Comparison of ENCODE assay signal across 26 cellular contexts in genomic region chr20:13249118-13249859, GRCh38. TPM values are rescaled to one million over a fixed set of nuclear protein-coding genes. Genes with fewer than 3 reads are reported as not detected.
DNase-seq lines count a peak whose midpoint lies in the region; ATAC-seq and TF ChIP-seq lines count a peak whose summit lies in the region.
"Had no signal": no experiment of that assay in that cellular context is flagged by ENCODE, and none has a peak within 500 bp of the region (broad histone marks: within the 10 kb centered on the region; RNA-seq: fewer than 3 reads in every experiment).

No MANE protein-coding gene starts in this region.

- DNase-seq in CD4-positive, alpha-beta memory T cell, result no peak
- DNase-seq in activated naive CD8-positive, alpha-beta T cell treated with anti-CD3 and anti-CD28 coated beads for 36 hours, result no peak
- DNase-seq in naive thymus-derived CD4-positive, alpha-beta T cell, result no peak
- DNase-seq in Kasumi-1 (lab: John Stamatoyannopoulos, UW) (no peak), A673 (ENCODE audit: low spot score) (no peak), HuH-7.5 (ENCODE audit: low spot score) (no peak), smooth muscle cell (lab: John Stamatoyannopoulos, UW; ENCODE audit: unreplicated experiment) (no peak)
- DNase-seq: activated CD4-positive, alpha-beta T cell treated with anti-CD3 and anti-CD28 coated beads, Interleukin-2, amount 50 U/mL, for 4 hours; activated CD8-positive, alpha-beta memory T cell treated with anti-CD3 and anti-CD28 coated beads, Interleukin-2, amount 50 U/mL, for 4 hours; amniotic stem cell; brain microvascular endothelial cell; glutamatergic neuron; NCI-H146; NCI-H2107; NCI-H82; SK-N-SH; stimulated activated CD4-positive, alpha-beta T cell treated with anti-CD3 and anti-CD28 coated beads, Interleukin-12 subunit alpha, Interleukin-12 subunit beta, amount 100 ng/mL, for 4 hours; stimulated activated CD4-positive, alpha-beta T cell treated with anti-CD3 and anti-CD28 coated beads, Interleukin-4, amount 100 ng/mL, for 1 hour had no signal

- H3K27me3 ChIP-seq in BLaER1 treated with 17β-estradiol and CSF1 and Interleukin-3, amounts not matched to agents 10 nM and 100 nM, result no peaks in the 10 kb centered on the region
- H3K27me3 ChIP-seq in CD4-positive, alpha-beta memory T cell (ENCODE audit: insufficient read depth, low read length), result no peaks in the 10 kb centered on the region
- H3K27me3 ChIP-seq in naive thymus-derived CD4-positive, alpha-beta T cell (ENCODE audit: control insufficient read depth in 2 of 2, insufficient read depth in 2 of 2, low read length in 2 of 2), result no peaks in the 10 kb centered on the region
- H3K27me3 ChIP-seq in A673 (replicated peaks; ENCODE audit: insufficient read depth, low read depth, low read length, poor library complexity) (no peaks in the 10 kb centered on the region), smooth muscle cell (ENCODE audit: low read depth) (no peaks in the 10 kb centered on the region)
- H3K27me3 ChIP-seq: brain microvascular endothelial cell, pancreas, suprapubic skin, vagina had no signal

- H4K20me1 ChIP-seq in BLaER1 treated with 17β-estradiol and CSF1 and Interleukin-3, amounts not matched to agents 10 nM and 100 nM, result no peaks in the 10 kb centered on the region
- no peaks in the 10 kb centered on the region for H4K20me1 ChIP-seq in smooth muscle cell (ENCODE audit: low read depth)

- intact Hi-C loops in CD4-positive, alpha-beta memory T cell (cut with micrococcal nuclease), result no loop called here
- intact Hi-C loops in naive thymus-derived CD4-positive, alpha-beta T cell (cut with micrococcal nuclease), result no loop called here
- intact Hi-C loops in A673 (cut with micrococcal nuclease; ENCODE audit: unreplicated experiment), result no loop called here

- no peak overlapping the region for H2AFZ ChIP-seq in smooth muscle cell (ENCODE audit: low read depth)

- no peak overlapping the region for H3K27ac ChIP-seq in BLaER1 treated with 17β-estradiol and CSF1 and Interleukin-3, amounts not matched to agents 10 nM and 100 nM
- H3K27ac ChIP-seq in CD4-positive, alpha-beta memory T cell (ENCODE audit: low read depth, low read length), result peak overlapping the region; percentile 8
- H3K27ac ChIP-seq in naive thymus-derived CD4-positive, alpha-beta T cell (ENCODE audit: low read depth, low read length), result peak overlapping the region; percentile 68
- H3K27ac ChIP-seq in A673 (ENCODE audit: low read depth, low read length, poor library complexity, severe bottlenecking), result no peak overlapping the region
- H3K27ac ChIP-seq in smooth muscle cell (ENCODE audit: low read depth), result no peak overlapping the region
- H3K27ac ChIP-seq: brain microvascular endothelial cell, pancreas, suprapubic skin, VCaP had no signal

- H3K27ac Mint-ChIP-seq in CD4-positive, alpha-beta memory T cell, result peak overlapping the region; percentile 88 to 99 (median 98)
- peak overlapping the region; percentile 96 for H3K27ac Mint-ChIP-seq in activated naive CD8-positive, alpha-beta T cell treated with anti-CD3 and anti-CD28 coated beads for 36 hours
- H3K27ac Mint-ChIP-seq in naive thymus-derived CD4-positive, alpha-beta T cell, result peak overlapping the region; percentile 91 to 97 (median 96)

- 91% methylated on average over 13 of the region's 13 CpGs for WGBS in smooth muscle cell (ENCODE audit: low lambda C conversion rate)

- no peak overlapping the region for H3K9ac ChIP-seq in BLaER1 treated with 17β-estradiol and CSF1 and Interleukin-3, amounts not matched to agents 10 nM and 100 nM
- no peak overlapping the region for H3K9ac ChIP-seq in smooth muscle cell (ENCODE audit: low read depth)
- H3K9ac ChIP-seq: SK-N-SH had no signal

- H3K9me3 ChIP-seq in BLaER1 treated with 17β-estradiol and CSF1 and Interleukin-3, amounts not matched to agents 10 nM and 100 nM (replicated peaks in 1 of 11), result no peaks in the 10 kb centered on the region
- no peaks in the 10 kb centered on the region for H3K9me3 ChIP-seq in CD4-positive, alpha-beta memory T cell (ENCODE audit: control insufficient read depth in 1 of 2, low read length in 2 of 2)
- no peaks in the 10 kb centered on the region for H3K9me3 ChIP-seq in naive thymus-derived CD4-positive, alpha-beta T cell (ENCODE audit: control insufficient read depth in 2 of 3, low read length in 3 of 3)
- H3K9me3 ChIP-seq in A673 (ENCODE audit: low read depth, low read length, poor library complexity, severe bottlenecking), result no peaks in the 10 kb centered on the region
- H3K9me3 ChIP-seq in smooth muscle cell (replicated peaks; ENCODE audit: low read depth), result no peaks in the 10 kb centered on the region
- H3K9me3 ChIP-seq: pancreas, SK-N-SH, suprapubic skin, vagina had no signal

- peaks cover 32 to 68% (median 44%) of the 10 kb centered on the region in 4 donors for H3K4me1 Mint-ChIP-seq in CD4-positive, alpha-beta memory T cell
- H3K4me1 Mint-ChIP-seq in activated naive CD8-positive, alpha-beta T cell treated with anti-CD3 and anti-CD28 coated beads for 36 hours, result peaks cover 51% of the 10 kb centered on the region
- H3K4me1 Mint-ChIP-seq in naive thymus-derived CD4-positive, alpha-beta T cell, result peaks cover 26 to 82% (median 59%) of the 10 kb centered on the region in 7 donors

- CTCF ChIA-PET in CD4-positive, alpha-beta memory T cell (lab: Charles Lee; ENCODE audit: partially characterized antibody), result interaction anchor here (0.9 to 3.8 kb wide), 2 partner anchors 12 to 23 kb away, joined by 3 to 26 read pairs; no protein-coding TSS in a partner anchor
- CTCF ChIA-PET in naive thymus-derived CD4-positive, alpha-beta T cell (lab: Charles Lee), result interaction anchor here (0.6 to 1.8 kb wide), 3 partner anchors 11 to 43 kb away, joined by 4 to 10 read pairs (median 8); no protein-coding TSS in a partner anchor
- CTCF ChIA-PET in A673 (lab: Charles Lee), result no interaction called here

- no peak for ATAC-seq in naive thymus-derived CD4-positive, alpha-beta T cell

- POLR2A ChIA-PET in CD4-positive, alpha-beta memory T cell (lab: Charles Lee; ENCODE audit: partially characterized antibody), result interaction anchor here (1.1 to 5.0 kb wide), 2 partner anchors 9 to 28 kb away, joined by 3 to 56 read pairs; partner anchors contain the start of gene ISM1
- POLR2A ChIA-PET in naive thymus-derived CD4-positive, alpha-beta T cell (lab: Charles Lee), result interaction anchor here (1.6 to 1.7 kb wide), 2 partner anchors 11 to 25 kb away, joined by 3 to 10 read pairs; no protein-coding TSS in a partner anchor
- POLR2A ChIA-PET in A673 (lab: Charles Lee; ENCODE audit: low non-redundant PET), result no interaction called here

- no peaks in the 10 kb centered on the region for H3K27me3 Mint-ChIP-seq in CD4-positive, alpha-beta memory T cell
- H3K27me3 Mint-ChIP-seq in activated naive CD8-positive, alpha-beta T cell treated with anti-CD3 and anti-CD28 coated beads for 36 hours, result no peaks in the 10 kb centered on the region
- H3K27me3 Mint-ChIP-seq in naive thymus-derived CD4-positive, alpha-beta T cell, result no peaks in the 10 kb centered on the region

- peaks cover 0 to 3% of the 10 kb centered on the region in 2 donors for H3K36me3 Mint-ChIP-seq in CD4-positive, alpha-beta memory T cell
- peaks cover 25% of the 10 kb centered on the region for H3K36me3 Mint-ChIP-seq in activated naive CD8-positive, alpha-beta T cell treated with anti-CD3 and anti-CD28 coated beads for 36 hours
- peaks cover 0 to 3% (median 0%) of the 10 kb centered on the region in 5 donors for H3K36me3 Mint-ChIP-seq in naive thymus-derived CD4-positive, alpha-beta T cell

- H3K4me1 ChIP-seq in BLaER1 treated with 17β-estradiol and CSF1 and Interleukin-3, amounts not matched to agents 10 nM and 100 nM, result peaks cover 0 to 32% (median 24%) of the 10 kb centered on the region in 10 experiments; a peak in 17 of 20 replicates
- peaks cover 38% of the 10 kb centered on the region for H3K4me1 ChIP-seq in CD4-positive, alpha-beta memory T cell (ENCODE audit: insufficient read depth, low read length)
- peaks cover 25 to 51% of the 10 kb centered on the region in 2 donors for H3K4me1 ChIP-seq in naive thymus-derived CD4-positive, alpha-beta T cell (ENCODE audit: control insufficient read depth in 2 of 2, insufficient read depth in 2 of 2, low read length in 2 of 2)
- H3K4me1 ChIP-seq in A673 (ENCODE audit: insufficient read depth, low read length, poor library complexity, severe bottlenecking) (no peaks in the 10 kb centered on the region), smooth muscle cell (ENCODE audit: low read depth) (no peaks in the 10 kb centered on the region)
- H3K4me1 ChIP-seq: pancreas, suprapubic skin had no signal

- H3K4me3 Mint-ChIP-seq in CD4-positive, alpha-beta memory T cell, result peak overlapping the region in 3 of 8 donors; percentile 10 to 79 (median 54)
- no peak overlapping the region for H3K4me3 Mint-ChIP-seq in activated naive CD8-positive, alpha-beta T cell treated with anti-CD3 and anti-CD28 coated beads for 36 hours
- H3K4me3 Mint-ChIP-seq in naive thymus-derived CD4-positive, alpha-beta T cell, result peak overlapping the region in 5 of 10 donors; percentile 23 to 88 (median 72)

- H3K9me3 Mint-ChIP-seq in CD4-positive, alpha-beta memory T cell, result peaks cover 0 to 2% (median 0%) of the 10 kb centered on the region in 8 donors
- no peaks in the 10 kb centered on the region for H3K9me3 Mint-ChIP-seq in activated naive CD8-positive, alpha-beta T cell treated with anti-CD3 and anti-CD28 coated beads for 36 hours
- peaks cover 0 to 6% (median 0%) of the 10 kb centered on the region in 11 donors for H3K9me3 Mint-ChIP-seq in naive thymus-derived CD4-positive, alpha-beta T cell
- H3K9me3 Mint-ChIP-seq: activated T-helper 2 cell treated with anti-CD3 and anti-CD28 coated beads, Interferon-gamma antibody, Interleukin-2, Interleukin-4, amounts not matched to agents 10 μg/mL and 5 μg/mL and 100 μg/mL, durations not matched to agents 14 hours and 24 hours and 36 hours had no signal

- no peaks in the 10 kb centered on the region for H3F3A ChIP-seq in smooth muscle cell (ENCODE audit: low read depth)

- peak overlapping the region in 6 of 11 experiments; percentile 53 to 73 (median 64); a peak in 10 of 22 replicates for H3K4me2 ChIP-seq in BLaER1 treated with 17β-estradiol and CSF1 and Interleukin-3, amounts not matched to agents 10 nM and 100 nM
- no peak overlapping the region for H3K4me2 ChIP-seq in smooth muscle cell
- H3K4me2 ChIP-seq: SK-N-SH had no signal

- no TSS peak for BruUV-seq in A673 (replicated peaks; lab: Mats Ljungman, UMichigan)

- H3K36me3 ChIP-seq in BLaER1 treated with 17β-estradiol and CSF1 and Interleukin-3, amounts not matched to agents 10 nM and 100 nM, result no peaks in the 10 kb centered on the region
- no peaks in the 10 kb centered on the region for H3K36me3 ChIP-seq in CD4-positive, alpha-beta memory T cell (ENCODE audit: insufficient read depth, low read length)
- no peaks in the 10 kb centered on the region for H3K36me3 ChIP-seq in naive thymus-derived CD4-positive, alpha-beta T cell (ENCODE audit: control insufficient read depth in 2 of 3, insufficient read depth in 3 of 3, low read length in 3 of 3)
- no peaks in the 10 kb centered on the region for H3K36me3 ChIP-seq in A673 (ENCODE audit: insufficient read depth, low read length, poor library complexity, severe bottlenecking)
- H3K36me3 ChIP-seq in smooth muscle cell (ENCODE audit: low read depth), result no peaks in the 10 kb centered on the region
- H3K36me3 ChIP-seq: brain microvascular endothelial cell, pancreas, suprapubic skin, vagina had no signal

- H3K79me2 ChIP-seq in smooth muscle cell (ENCODE audit: low read depth), result no peaks in the 10 kb centered on the region

- no peak for TF ChIP-seq CTCF in A673 (conservative IDR thresholded peaks at IDR 0.05; ENCODE audit: low read depth, low read length)
- no peak for TF ChIP-seq CTCF in smooth muscle cell (IDR thresholded peaks at IDR 0.05; ENCODE audit: borderline replicate concordance, insufficient read depth, poor library complexity, severe bottlenecking)

- no peak overlapping the region for H3K4me3 ChIP-seq in BLaER1 treated with 17β-estradiol and CSF1 and Interleukin-3, amounts not matched to agents 10 nM and 100 nM
- H3K4me3 ChIP-seq in CD4-positive, alpha-beta memory T cell (ENCODE audit: low read length in 2 of 2), result no peak overlapping the region
- H3K4me3 ChIP-seq in naive thymus-derived CD4-positive, alpha-beta T cell (ENCODE audit: low read length), result no peak overlapping the region
- H3K4me3 ChIP-seq in A673 (ENCODE audit: low read depth, low read length, poor library complexity, severe bottlenecking) (no peak overlapping the region), smooth muscle cell (no peak overlapping the region)
- H3K4me3 ChIP-seq: pancreas, suprapubic skin, vagina had no signal

RNA-seq across cellular contexts. Expression of gene ISM1, which starts 28.2 kb away (rescaled TPM):
- total RNA-seq in CD4-positive, alpha-beta memory T cell, result 1 to 10 TPM; 3.7 to 4.3 TPM
- 1 to 10 TPM; 2.5 to 7.7 TPM for polyA plus RNA-seq in CD4-positive, alpha-beta memory T cell
- 1 to 10 TPM; 3.2 to 3.4 TPM for total RNA-seq in activated naive CD8-positive, alpha-beta T cell treated with anti-CD3 and anti-CD28 coated beads for 36 hours
- 1 to 10 TPM; 2.3 to 3.2 (median 2.7) TPM for total RNA-seq in naive thymus-derived CD4-positive, alpha-beta T cell
- polyA plus RNA-seq in naive thymus-derived CD4-positive, alpha-beta T cell, result 1 to 10 TPM; 1.6 to 2.2 TPM
- total RNA-seq in A673 (2021), result 0.11 TPM in 1 of 2 replicates, not detected in the other
- total RNA-seq in smooth muscle cell, result 3.3 and 3.5 TPM in 2 replicates
- polyA plus RNA-seq in smooth muscle cell, result 2.2 and 2.6 TPM in 2 replicates
- total RNA-seq: OCI-LY7 had no signal
- polyA plus RNA-seq: neural cell, SK-N-SH had no signal

Comparison
In these comparisons a context has a peak if more than half of its experiments do, and no peak if none do; other contexts are left out.
1. H3K27ac ChIP-seq: peak in CD4-positive, alpha-beta memory T cell (single experiment) and naive thymus-derived CD4-positive, alpha-beta T cell (single experiment); none in BLaER1 treated with 17β-estradiol and CSF1 and Interleukin-3, amounts not matched to agents 10 nM and 100 nM (0 of 11), A673 (single experiment) and smooth muscle cell (single experiment).
2. Peak in every context shown above with its lines, with median percentiles within 50 percentile points of each other: H3K27ac Mint-ChIP-seq.